1 cellular context compared by ENCODE assay signal in genomic region chr17:81514735-81515529, GRCh38.
TF ChIP-seq lines count a peak whose summit lies in the region.

No MANE protein-coding gene starts in this region.

TF ChIP-seq in HepG2, 621 proteins besides CTCF, POLR2A, EP300 and RAD21 (continued from another document and continues in another):
- TF ChIP-seq ZNF543 (CRISPR knock-in tag; IDR thresholded peaks at IDR 0.05) = peak; percentile 72; the same call in 1 of the 2 replicates
- TF ChIP-seq RELA (CRISPR knock-in tag; IDR thresholded peaks at IDR 0.05) = 0 out of 2 replicates have a peak, but pooled peaks have one; percentile 47
- TF ChIP-seq EEA1 (CRISPR knock-in tag; IDR thresholded peaks at IDR 0.05; ENCODE audit: borderline replicate concordance) = peak; percentile 16; the same call in 1 of the 2 replicates
- TF ChIP-seq, protein P1, sequence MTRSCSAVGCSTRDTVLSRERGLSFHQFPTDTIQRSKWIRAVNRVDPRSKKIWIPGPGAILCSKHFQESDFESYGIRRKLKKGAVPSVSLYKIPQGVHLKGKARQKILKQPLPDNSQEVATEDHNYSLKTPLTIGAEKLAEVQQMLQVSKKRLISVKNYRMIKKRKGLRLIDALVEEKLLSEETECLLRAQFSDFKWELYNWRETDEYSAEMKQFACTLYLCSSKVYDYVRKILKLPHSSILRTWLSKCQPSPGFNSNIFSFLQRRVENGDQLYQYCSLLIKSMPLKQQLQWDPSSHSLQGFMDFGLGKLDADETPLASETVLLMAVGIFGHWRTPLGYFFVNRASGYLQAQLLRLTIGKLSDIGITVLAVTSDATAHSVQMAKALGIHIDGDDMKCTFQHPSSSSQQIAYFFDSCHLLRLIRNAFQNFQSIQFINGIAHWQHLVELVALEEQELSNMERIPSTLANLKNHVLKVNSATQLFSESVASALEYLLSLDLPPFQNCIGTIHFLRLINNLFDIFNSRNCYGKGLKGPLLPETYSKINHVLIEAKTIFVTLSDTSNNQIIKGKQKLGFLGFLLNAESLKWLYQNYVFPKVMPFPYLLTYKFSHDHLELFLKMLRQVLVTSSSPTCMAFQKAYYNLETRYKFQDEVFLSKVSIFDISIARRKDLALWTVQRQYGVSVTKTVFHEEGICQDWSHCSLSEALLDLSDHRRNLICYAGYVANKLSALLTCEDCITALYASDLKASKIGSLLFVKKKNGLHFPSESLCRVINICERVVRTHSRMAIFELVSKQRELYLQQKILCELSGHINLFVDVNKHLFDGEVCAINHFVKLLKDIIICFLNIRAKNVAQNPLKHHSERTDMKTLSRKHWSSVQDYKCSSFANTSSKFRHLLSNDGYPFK (CRISPR knock-in tag; IDR thresholded peaks at IDR 0.05; ENCODE audit: borderline replicate concordance) = no peak
- TF ChIP-seq HMGXB3 (CRISPR knock-in tag; IDR thresholded peaks at IDR 0.05; ENCODE audit: borderline replicate concordance) = 0 out of 2 replicates have a peak, but pooled peaks have one; percentile 44
- TF ChIP-seq, protein P2, sequence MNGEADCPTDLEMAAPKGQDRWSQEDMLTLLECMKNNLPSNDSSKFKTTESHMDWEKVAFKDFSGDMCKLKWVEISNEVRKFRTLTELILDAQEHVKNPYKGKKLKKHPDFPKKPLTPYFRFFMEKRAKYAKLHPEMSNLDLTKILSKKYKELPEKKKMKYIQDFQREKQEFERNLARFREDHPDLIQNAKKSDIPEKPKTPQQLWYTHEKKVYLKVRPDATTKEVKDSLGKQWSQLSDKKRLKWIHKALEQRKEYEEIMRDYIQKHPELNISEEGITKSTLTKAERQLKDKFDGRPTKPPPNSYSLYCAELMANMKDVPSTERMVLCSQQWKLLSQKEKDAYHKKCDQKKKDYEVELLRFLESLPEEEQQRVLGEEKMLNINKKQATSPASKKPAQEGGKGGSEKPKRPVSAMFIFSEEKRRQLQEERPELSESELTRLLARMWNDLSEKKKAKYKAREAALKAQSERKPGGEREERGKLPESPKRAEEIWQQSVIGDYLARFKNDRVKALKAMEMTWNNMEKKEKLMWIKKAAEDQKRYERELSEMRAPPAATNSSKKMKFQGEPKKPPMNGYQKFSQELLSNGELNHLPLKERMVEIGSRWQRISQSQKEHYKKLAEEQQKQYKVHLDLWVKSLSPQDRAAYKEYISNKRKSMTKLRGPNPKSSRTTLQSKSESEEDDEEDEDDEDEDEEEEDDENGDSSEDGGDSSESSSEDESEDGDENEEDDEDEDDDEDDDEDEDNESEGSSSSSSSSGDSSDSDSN (CRISPR knock-in tag; IDR thresholded peaks at IDR 0.05) = peak; percentile 63
- TF ChIP-seq ZNF883 (CRISPR knock-in tag; IDR thresholded peaks at IDR 0.05; ENCODE audit: not compliant biosample characterization) = peak; percentile 91
- TF ChIP-seq ZNF639 (CRISPR knock-in tag; conservative IDR thresholded peaks at IDR 0.05) = peak; percentile 99
- 0 out of 2 replicates have a peak, but pooled peaks have one; percentile 49 for TF ChIP-seq ZNF33B (CRISPR knock-in tag; IDR thresholded peaks at IDR 0.05)
- TF ChIP-seq SRF (IDR thresholded peaks at IDR 0.05; ENCODE audit: low read depth, low read length) = peak; percentile 93
- TF ChIP-seq, protein P3, sequence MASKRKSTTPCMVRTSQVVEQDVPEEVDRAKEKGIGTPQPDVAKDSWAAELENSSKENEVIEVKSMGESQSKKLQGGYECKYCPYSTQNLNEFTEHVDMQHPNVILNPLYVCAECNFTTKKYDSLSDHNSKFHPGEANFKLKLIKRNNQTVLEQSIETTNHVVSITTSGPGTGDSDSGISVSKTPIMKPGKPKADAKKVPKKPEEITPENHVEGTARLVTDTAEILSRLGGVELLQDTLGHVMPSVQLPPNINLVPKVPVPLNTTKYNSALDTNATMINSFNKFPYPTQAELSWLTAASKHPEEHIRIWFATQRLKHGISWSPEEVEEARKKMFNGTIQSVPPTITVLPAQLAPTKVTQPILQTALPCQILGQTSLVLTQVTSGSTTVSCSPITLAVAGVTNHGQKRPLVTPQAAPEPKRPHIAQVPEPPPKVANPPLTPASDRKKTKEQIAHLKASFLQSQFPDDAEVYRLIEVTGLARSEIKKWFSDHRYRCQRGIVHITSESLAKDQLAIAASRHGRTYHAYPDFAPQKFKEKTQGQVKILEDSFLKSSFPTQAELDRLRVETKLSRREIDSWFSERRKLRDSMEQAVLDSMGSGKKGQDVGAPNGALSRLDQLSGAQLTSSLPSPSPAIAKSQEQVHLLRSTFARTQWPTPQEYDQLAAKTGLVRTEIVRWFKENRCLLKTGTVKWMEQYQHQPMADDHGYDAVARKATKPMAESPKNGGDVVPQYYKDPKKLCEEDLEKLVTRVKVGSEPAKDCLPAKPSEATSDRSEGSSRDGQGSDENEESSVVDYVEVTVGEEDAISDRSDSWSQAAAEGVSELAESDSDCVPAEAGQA (IDR thresholded peaks at IDR 0.05; ENCODE audit: low read depth) = peak; percentile 69; the same call in 1 of the 2 replicates
- TF ChIP-seq, protein P3 (CRISPR knock-in tag; IDR thresholded peaks at IDR 0.05; ENCODE audit: borderline replicate concordance) = no peak; the same call in 1 of the 2 replicates
- 0 out of 2 replicates have a peak, but pooled peaks have one; percentile 34 for TF ChIP-seq ZNF441 (CRISPR knock-in tag; IDR thresholded peaks at IDR 0.05; ENCODE audit: borderline replicate concordance)
- TF ChIP-seq ATRX (CRISPR knock-in tag; IDR thresholded peaks at IDR 0.05; ENCODE audit: borderline replicate concordance) = no peak
- TF ChIP-seq ZNF263 (CRISPR knock-in tag; IDR thresholded peaks at IDR 0.05) = peak; percentile 35; the same call in 1 of the 2 replicates
- 0 out of 2 replicates have a peak, but pooled peaks have one; percentile 24 for TF ChIP-seq ZNF746 (CRISPR knock-in tag; IDR thresholded peaks at IDR 0.05)
- peak; percentile 85; the same call in 1 of the 2 replicates for TF ChIP-seq DZIP1 (CRISPR knock-in tag; IDR thresholded peaks at IDR 0.05)
- TF ChIP-seq PHF8 (CRISPR knock-in tag; IDR thresholded peaks at IDR 0.05) = peak; percentile 73
- TF ChIP-seq, protein P4, sequence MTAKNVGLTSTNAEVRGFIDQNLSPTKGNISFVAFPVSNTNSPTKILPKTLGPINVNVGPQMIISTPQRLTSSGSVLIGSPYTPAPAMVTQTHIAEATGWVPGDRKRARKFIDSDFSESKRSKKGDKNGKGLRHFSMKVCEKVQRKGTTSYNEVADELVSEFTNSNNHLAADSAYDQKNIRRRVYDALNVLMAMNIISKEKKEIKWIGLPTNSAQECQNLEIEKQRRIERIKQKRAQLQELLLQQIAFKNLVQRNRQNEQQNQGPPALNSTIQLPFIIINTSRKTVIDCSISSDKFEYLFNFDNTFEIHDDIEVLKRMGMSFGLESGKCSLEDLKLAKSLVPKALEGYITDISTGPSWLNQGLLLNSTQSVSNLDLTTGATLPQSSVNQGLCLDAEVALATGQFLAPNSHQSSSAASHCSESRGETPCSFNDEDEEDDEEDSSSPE (CRISPR knock-in tag; IDR thresholded peaks at IDR 0.05) = peak; percentile 14; the same call in 1 of the 2 replicates
- TF ChIP-seq SOX6 (IDR thresholded peaks at IDR 0.05) = no peak
- 0 out of 2 replicates have a peak, but pooled peaks have one; percentile 19 for TF ChIP-seq SOX6 (CRISPR knock-in tag; IDR thresholded peaks at IDR 0.05)
- peak; percentile 8; the same call in 1 of the 2 replicates for TF ChIP-seq BCL6 (CRISPR knock-in tag; IDR thresholded peaks at IDR 0.05)
- peak; percentile 4; the same call in 1 of the 2 replicates for TF ChIP-seq FOSL2 (CRISPR knock-in tag; IDR thresholded peaks at IDR 0.05)
- peak; percentile 55 for TF ChIP-seq MED8 (CRISPR knock-in tag; IDR thresholded peaks at IDR 0.05; ENCODE audit: insufficient replicate concordance)
- no peak for TF ChIP-seq NFE2L1 (CRISPR knock-in tag; IDR thresholded peaks at IDR 0.05; ENCODE audit: borderline replicate concordance)
- TF ChIP-seq, protein P5, sequence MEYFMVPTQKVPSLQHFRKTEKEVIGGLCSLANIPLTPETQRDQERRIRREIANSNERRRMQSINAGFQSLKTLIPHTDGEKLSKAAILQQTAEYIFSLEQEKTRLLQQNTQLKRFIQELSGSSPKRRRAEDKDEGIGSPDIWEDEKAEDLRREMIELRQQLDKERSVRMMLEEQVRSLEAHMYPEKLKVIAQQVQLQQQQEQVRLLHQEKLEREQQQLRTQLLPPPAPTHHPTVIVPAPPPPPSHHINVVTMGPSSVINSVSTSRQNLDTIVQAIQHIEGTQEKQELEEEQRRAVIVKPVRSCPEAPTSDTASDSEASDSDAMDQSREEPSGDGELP (IDR thresholded peaks at IDR 0.05; ENCODE audit: borderline replicate concordance, low read depth) = peak; percentile 8; the same call in 1 of the 2 replicates
- TF ChIP-seq IRF2 (CRISPR knock-in tag; IDR thresholded peaks at IDR 0.05) = 0 out of 2 replicates have a peak, but pooled peaks have one; percentile 21
- TF ChIP-seq ZNF383 (CRISPR knock-in tag; IDR thresholded peaks at IDR 0.05; ENCODE audit: borderline replicate concordance) = no peak
- peak; percentile 3; the same call in 1 of the 2 replicates for TF ChIP-seq SOX5 (CRISPR knock-in tag; IDR thresholded peaks at IDR 0.05; ENCODE audit: borderline replicate concordance)
- TF ChIP-seq BRD4 (CRISPR knock-in tag; IDR thresholded peaks at IDR 0.05) = 0 out of 2 replicates have a peak, but pooled peaks have one; percentile 15
